Comparison of ENCODE assay signal across 8 cellular contexts in genomic region chr1:26431979-26432695, GRCh38. TPM values are rescaled to one million over a fixed set of nuclear protein-coding genes. Genes with fewer than 3 reads are reported as not detected.
DNase-seq lines count a peak whose midpoint lies in the region; ATAC-seq and TF ChIP-seq lines count a peak whose summit lies in the region.

A gene with protein sequence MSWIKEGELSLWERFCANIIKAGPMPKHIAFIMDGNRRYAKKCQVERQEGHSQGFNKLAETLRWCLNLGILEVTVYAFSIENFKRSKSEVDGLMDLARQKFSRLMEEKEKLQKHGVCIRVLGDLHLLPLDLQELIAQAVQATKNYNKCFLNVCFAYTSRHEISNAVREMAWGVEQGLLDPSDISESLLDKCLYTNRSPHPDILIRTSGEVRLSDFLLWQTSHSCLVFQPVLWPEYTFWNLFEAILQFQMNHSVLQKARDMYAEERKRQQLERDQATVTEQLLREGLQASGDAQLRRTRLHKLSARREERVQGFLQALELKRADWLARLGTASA (plus strand): TSS chr1:26432321. CDS start chr1:26432946, 625 bp downstream.

- H3K36me3 ChIP-seq in vagina: peaks cover 0 to 18% of the 10 kb centered on the region in 2 donors

- ATAC-seq in GM18499 (IDR thresholded peaks at IDR 0.05; ENCODE audit: insufficient read depth, unreplicated experiment) (peak; percentile 78), HG02943 (IDR thresholded peaks at IDR 0.05; ENCODE audit: low read depth, unreplicated experiment) (peak; percentile 89), left ventricle myocardium superior (peak; percentile 99)

- DNase-seq in NCI-H187 treated with DMSO at 0.1 percent for 48 hours (lab: John Stamatoyannopoulos, UW) (peak; percentile 80), anterior cingulate cortex (lab: John Stamatoyannopoulos, UW) (peak; percentile 91 to 99 (median 98)), left ventricle myocardium superior (peak; percentile 99), putamen (ENCODE audit: low spot score) (peak; percentile 99), vagina (ENCODE audit: extremely low spot score in 2 of 2) (peak; percentile 99)

- peak within 1 kb of the TSS; percentile 70 for H3K27ac ChIP-seq in vagina

- intact Hi-C loops in T-helper 2 cell treated with Interferon-gamma antibody and Interleukin-4, amounts not matched to agents 100 ng/mL and 5 ng/mL, for 36 hours (cut with micrococcal nuclease): loop anchor here (1.0 kb wide), 3 partner anchors 41 to 527 kb away; partner anchors contain the start of gene UBXN11
- intact Hi-C loops in left ventricle myocardium superior (cut with micrococcal nuclease) (no loop called here), vagina (cut with DNase I) (loop anchor here (2.0 kb wide), 1 partner anchor 39 kb away; no protein-coding TSS in a partner anchor)

- peak in 1 of 3 experiments; percentile 32 for TF ChIP-seq CTCF in vagina (IDR thresholded peaks at IDR 0.05)

- peak within 1 kb of the TSS; percentile 66 to 68 for H3K4me3 ChIP-seq in vagina

- H3K9me3 ChIP-seq in vagina: no peaks in the 10 kb centered on the region

- H3K27me3 ChIP-seq in vagina: no peaks in the 10 kb centered on the region

- peaks cover 31% of the 10 kb centered on the region for H3K4me1 ChIP-seq in vagina

- TF ChIP-seq POLR2A in vagina (IDR thresholded peaks at IDR 0.05): peak in 1 of 2 donors; percentile 55

RNA-seq across cellular contexts. Expression of the gene that starts here (rescaled TPM):
- total RNA-seq in T-helper 2 cell treated with Interferon-gamma antibody and Interleukin-4, amounts not matched to agents 100 ng/mL and 5 ng/mL, for 36 hours: 60.8 and 61.6 TPM in 2 replicates
- total RNA-seq in left ventricle myocardium superior: 29.3 TPM
- total RNA-seq in vagina: 24.8 TPM

Comparison
In these comparisons a context has a peak if more than half of its experiments do, and no peak if none do; other contexts are left out.
1. Peak in every context shown above with its lines: DNase-seq, ATAC-seq, H3K4me3 ChIP-seq and H3K27ac ChIP-seq.